Comparison of ENCODE assay signal across 8 cellular contexts in genomic region chr2:238097988-238098853, GRCh38. TPM values are rescaled to one million over a fixed set of nuclear protein-coding genes. Genes with fewer than 3 reads are reported as not detected.
DNase-seq lines count a peak whose midpoint lies in the region; ATAC-seq and TF ChIP-seq lines count a peak whose summit lies in the region.

No MANE protein-coding gene starts in this region.

- H3K4me3 Mint-ChIP-seq in activated CD8-positive, alpha-beta T cell treated with anti-CD3 and anti-CD28 coated beads for 36 hours, result no peak overlapping the region
- H3K4me3 Mint-ChIP-seq in stimulated activated naive B cell treated with anti-CD40 and anti-IgM and Interleukin-4, amounts not matched to agents 10 μg/mL and 1 μg/mL and 100 μg/mL, for 72 hours, result peak overlapping the region; percentile 86 to 87

- in situ Hi-C loops in KBM-7 (cut with MboI; ENCODE audit: low pct_unique_long_range_greater_than_20kb, low sequenced_read_pairs), result no loop called here

- peaks cover 3% of the 10 kb centered on the region for H3K36me3 Mint-ChIP-seq in activated CD8-positive, alpha-beta T cell treated with anti-CD3 and anti-CD28 coated beads for 36 hours (ENCODE audit: low read depth)
- H3K36me3 Mint-ChIP-seq in stimulated activated naive B cell treated with anti-CD40 and anti-IgM and Interleukin-4, amounts not matched to agents 10 μg/mL and 1 μg/mL and 100 μg/mL, for 72 hours, result peaks cover 31 to 42% of the 10 kb centered on the region in 2 donors

- no peaks in the 10 kb centered on the region for H3K27me3 Mint-ChIP-seq in activated CD8-positive, alpha-beta T cell treated with anti-CD3 and anti-CD28 coated beads for 36 hours
- H3K27me3 Mint-ChIP-seq in stimulated activated naive B cell treated with anti-CD40 and anti-IgM and Interleukin-4, amounts not matched to agents 10 μg/mL and 1 μg/mL and 100 μg/mL, for 72 hours, result no peaks in the 10 kb centered on the region

- no peak overlapping the region for H3K27ac Mint-ChIP-seq in activated CD8-positive, alpha-beta T cell treated with anti-CD3 and anti-CD28 coated beads for 36 hours
- peak overlapping the region; percentile 98 for H3K27ac Mint-ChIP-seq in stimulated activated naive B cell treated with anti-CD40 and anti-IgM and Interleukin-4, amounts not matched to agents 10 μg/mL and 1 μg/mL and 100 μg/mL, for 72 hours

- TF ChIP-seq CTCF in GM20000 (IDR thresholded peaks at IDR 0.05; ENCODE audit: extremely low read depth, missing control alignments), result no peak
- TF ChIP-seq CTCF in activated CD8-positive, alpha-beta T cell treated with anti-CD3 and anti-CD28 coated beads for 36 hours (IDR thresholded peaks at IDR 0.05), result no peak

- peaks cover 2% of the 10 kb centered on the region for H3K4me1 Mint-ChIP-seq in activated CD8-positive, alpha-beta T cell treated with anti-CD3 and anti-CD28 coated beads for 36 hours (ENCODE audit: low read depth)
- peaks cover 38 to 56% of the 10 kb centered on the region in 2 donors for H3K4me1 Mint-ChIP-seq in stimulated activated naive B cell treated with anti-CD40 and anti-IgM and Interleukin-4, amounts not matched to agents 10 μg/mL and 1 μg/mL and 100 μg/mL, for 72 hours

- POLR2A ChIA-PET in activated CD8-positive, alpha-beta T cell treated with anti-CD3 and anti-CD28 coated beads for 36 hours (lab: Charles Lee), result interaction anchor here (0.6 to 1.7 kb wide), 3 partner anchors 11 to 25 kb away, joined by 3 to 4 read pairs (median 3); no protein-coding TSS in a partner anchor

- intact Hi-C loops in activated CD8-positive, alpha-beta T cell treated with anti-CD3 and anti-CD28 coated beads for 36 hours (cut with micrococcal nuclease), result no loop called here
- intact Hi-C loops in left ventricle myocardium superior (cut with micrococcal nuclease), result no loop called here

- CTCF ChIA-PET in activated CD8-positive, alpha-beta T cell treated with anti-CD3 and anti-CD28 coated beads for 36 hours (lab: Charles Lee), result no interaction called here

- DNase-seq in NCI-H187 (lab: John Stamatoyannopoulos, UW) (peak; percentile 3 to 12), NCI-H187 treated with DMSO at 0.1 percent for 48 hours (lab: John Stamatoyannopoulos, UW) (no peak), GM20000 (ENCODE audit: low spot score) (peak; percentile 93), KBM-7 (peak; percentile 90), left ventricle myocardium superior (peak; percentile 64)
- DNase-seq in activated CD8-positive, alpha-beta T cell treated with anti-CD3 and anti-CD28 coated beads for 36 hours, result no peak
- peak; percentile 50 for DNase-seq in stimulated activated naive B cell treated with anti-CD40 and anti-IgM and Interleukin-4, amounts not matched to agents 10 μg/mL and 1 μg/mL and 100 μg/mL, for 72 hours
- no peak for DNase-seq in effector CD4-positive, alpha-beta T cell

- H3K9me3 Mint-ChIP-seq in activated CD8-positive, alpha-beta T cell treated with anti-CD3 and anti-CD28 coated beads for 36 hours, result no peaks in the 10 kb centered on the region
- peaks cover 0 to 3% of the 10 kb centered on the region in 2 donors for H3K9me3 Mint-ChIP-seq in stimulated activated naive B cell treated with anti-CD40 and anti-IgM and Interleukin-4, amounts not matched to agents 10 μg/mL and 1 μg/mL and 100 μg/mL, for 72 hours

- ATAC-seq in activated CD8-positive, alpha-beta T cell treated with anti-CD3 and anti-CD28 coated beads for 36 hours, result peak; percentile 22
- peak; percentile 89 for ATAC-seq in left ventricle myocardium superior
- ATAC-seq in stimulated activated naive B cell treated with anti-CD40 and anti-IgM and Interleukin-4, amounts not matched to agents 10 μg/mL and 1 μg/mL and 100 μg/mL, for 72 hours (replicated peaks), result peak; percentile 53 to 55

RNA-seq across cellular contexts. Expression of gene ESPNL, which starts 1.9 kb away (rescaled TPM):
- under 1 TPM; 0.11 to 0.27 TPM for total RNA-seq in activated CD8-positive, alpha-beta T cell treated with anti-CD3 and anti-CD28 coated beads for 36 hours
- not detected for total RNA-seq in left ventricle myocardium superior

RNA-seq across cellular contexts. Expression of gene SCLY, which starts 37.4 kb away (rescaled TPM):
- 10 to 100 TPM; 77.9 to 93.2 TPM for total RNA-seq in activated CD8-positive, alpha-beta T cell treated with anti-CD3 and anti-CD28 coated beads for 36 hours
- 14.7 TPM for total RNA-seq in left ventricle myocardium superior

RNA-seq across cellular contexts. Expression of gene KLHL30, which starts 40.2 kb away (rescaled TPM):
- total RNA-seq in activated CD8-positive, alpha-beta T cell treated with anti-CD3 and anti-CD28 coated beads for 36 hours, result not detected
- total RNA-seq in left ventricle myocardium superior, result 22.0 TPM

Comparison
In these comparisons a context has a peak if more than half of its experiments do, and no peak if none do; other contexts are left out.
1. DNase-seq: peak in NCI-H187 (2 of 2), GM20000 (single experiment), KBM-7 (single experiment), left ventricle myocardium superior (single experiment) and stimulated activated naive B cell treated with anti-CD40 and anti-IgM and Interleukin-4, amounts not matched to agents 10 μg/mL and 1 μg/mL and 100 μg/mL, for 72 hours (single experiment); none in NCI-H187 treated with DMSO at 0.1 percent for 48 hours (single experiment), activated CD8-positive, alpha-beta T cell treated with anti-CD3 and anti-CD28 coated beads for 36 hours (single experiment) and effector CD4-positive, alpha-beta T cell (single experiment).
2. ATAC-seq: peak in every context shown above with its lines; median percentile 89 in left ventricle myocardium superior; 54 in stimulated activated naive B cell treated with anti-CD40 and anti-IgM and Interleukin-4, amounts not matched to agents 10 μg/mL and 1 μg/mL and 100 μg/mL, for 72 hours; 22 in activated CD8-positive, alpha-beta T cell treated with anti-CD3 and anti-CD28 coated beads for 36 hours.
3. RNA of gene KLHL30, which starts 40.2 kb away (total RNA-seq): 22.0 TPM in left ventricle myocardium superior (single experiment); not detected in activated CD8-positive, alpha-beta T cell treated with anti-CD3 and anti-CD28 coated beads for 36 hours; every median in the first group is over 10 times any median in the second.